In the genomic region with DNA sequence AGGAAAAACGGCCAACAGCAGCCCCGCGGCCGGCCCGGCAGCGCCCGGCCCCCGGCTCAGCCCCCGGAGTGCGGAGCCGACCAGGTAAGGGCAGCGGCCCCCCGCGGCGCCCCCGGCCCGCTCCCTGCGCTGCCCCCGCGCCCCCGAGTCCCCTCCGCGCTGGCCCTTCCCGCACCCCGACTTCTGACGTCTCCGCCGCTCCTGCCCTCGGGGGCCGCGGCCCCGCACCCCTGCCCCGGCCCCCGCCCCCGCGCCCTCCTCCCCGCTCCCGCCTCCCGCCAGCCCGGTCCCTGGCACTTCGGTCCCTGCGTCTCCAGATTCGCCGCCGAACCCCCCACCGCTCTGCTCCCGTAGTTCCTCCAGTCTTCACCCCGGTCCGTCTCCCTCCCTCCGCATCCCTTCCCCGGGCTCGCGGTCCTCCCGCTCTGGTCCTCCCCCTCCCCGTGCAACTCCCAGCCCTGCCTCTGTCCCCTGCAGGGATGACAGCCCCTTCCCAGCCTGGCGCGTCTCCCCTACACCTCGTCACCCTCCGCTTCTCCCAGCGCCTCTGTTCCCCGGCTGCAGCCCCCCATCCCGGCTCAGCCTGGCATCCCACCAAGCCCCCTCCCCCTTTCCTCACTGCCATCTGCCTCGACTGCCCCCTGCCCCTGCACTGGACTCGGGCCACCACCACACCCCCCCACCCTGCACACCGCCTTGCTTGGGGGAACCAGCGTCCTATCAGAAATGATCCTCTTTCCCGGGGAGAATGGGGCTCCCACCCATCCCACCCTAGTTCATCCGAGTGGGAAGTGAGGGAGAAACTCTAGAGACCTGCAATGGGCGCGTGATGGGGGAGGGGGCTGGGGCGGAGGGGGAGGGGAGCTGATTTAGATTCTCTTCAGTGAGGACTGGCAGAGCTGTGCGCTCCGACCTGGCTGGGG, we compare ENCODE assay signal across 9 cellular contexts. TPM values are rescaled to one million over a fixed set of nuclear protein-coding genes. Genes with fewer than 3 reads are reported as not detected.
DNase-seq lines count a peak whose midpoint lies in the region; ATAC-seq and TF ChIP-seq lines count a peak whose summit lies in the region.
"Had no signal": no experiment of that assay in that cellular context is flagged by ENCODE, and none has a peak within 500 bp of the region (broad histone marks: within the 10 kb centered on the region; RNA-seq: fewer than 3 reads in every experiment).

No MANE protein-coding gene starts in this region.

- peak overlapping the region; percentile 19 to 48 for H3K4me3 ChIP-seq in right atrium auricular region
- peak overlapping the region; percentile 19 for H3K4me3 ChIP-seq in mesodermal cell (ENCODE audit: extremely low read depth, insufficient read depth, low read length, poor library complexity, severe bottlenecking)
- H3K4me3 ChIP-seq in vagina, result peak overlapping the region; percentile 38 to 65

- H3K27ac ChIP-seq in right atrium auricular region, result no peak overlapping the region
- no peak overlapping the region for H3K27ac ChIP-seq in mesodermal cell (ENCODE audit: low read depth, low read length, severe bottlenecking)
- no peak overlapping the region for H3K27ac ChIP-seq in vagina

- H3K9me3 Mint-ChIP-seq in brain, result peaks cover 0 to 3% (median 0%) of the 10 kb centered on the region in 5 experiments

- no peaks in the 10 kb centered on the region for H3K36me3 Mint-ChIP-seq in brain

- H3K9me3 ChIP-seq in right atrium auricular region, result no peaks in the 10 kb centered on the region
- H3K9me3 ChIP-seq in mesodermal cell (ENCODE audit: control insufficient read depth, low read length), result no peaks in the 10 kb centered on the region
- H3K9me3 ChIP-seq in vagina, result no peaks in the 10 kb centered on the region

- H3K27me3 Mint-ChIP-seq in brain, result peaks cover 21% of the 10 kb centered on the region

- intact Hi-C loops in left cardiac atrium (cut with DNase I), result loop anchor here (1.0 to 10.0 kb wide), 6 partner anchors 170 to 603 kb away; no protein-coding TSS in a partner anchor
- intact Hi-C loops in vagina (cut with DNase I), result loop anchor here (5.0 to 10.0 kb wide), 3 partner anchors 175 to 683 kb away; no protein-coding TSS in a partner anchor

- peak overlapping the region; percentile 71 to 82 (median 78) for H3K4me3 Mint-ChIP-seq in brain

- H3K27me3 ChIP-seq in right atrium auricular region, result no peaks in the 10 kb centered on the region
- no peaks in the 10 kb centered on the region for H3K27me3 ChIP-seq in vagina

- DNase-seq in right atrium auricular region (ENCODE audit: low spot score) (no peak), left cardiac atrium (no peak), vagina (ENCODE audit: extremely low spot score in 2 of 2) (no peak), activated T-cell treated with anti-CD3 and anti-CD28 coated beads for 4 hours (no peak), LoVo (ENCODE audit: low spot score) (no peak)

- TF ChIP-seq CTCF in right atrium auricular region (IDR thresholded peaks at IDR 0.05) (no peak), brain (conservative IDR thresholded peaks at IDR 0.05) (no peak), vagina (IDR thresholded peaks at IDR 0.05) (no peak)

- H3K27ac Mint-ChIP-seq in brain, result peak overlapping the region in 1 of 5 experiments; percentile 72

- no peak for TF ChIP-seq POLR2A in vagina (IDR thresholded peaks at IDR 0.05)

- no peak for ATAC-seq in left cardiac atrium
- ATAC-seq in HG03521 (IDR thresholded peaks at IDR 0.05; ENCODE audit: unreplicated experiment), result no peak

- H3K36me3 ChIP-seq in right atrium auricular region (no peaks in the 10 kb centered on the region), mesodermal cell (ENCODE audit: control insufficient read depth, insufficient read depth, low read length) (no peaks in the 10 kb centered on the region), vagina (no peaks in the 10 kb centered on the region)

- 3 to 11% methylated on average over 21 to 36 of the region's 73 CpGs for WGBS in mesodermal cell (ENCODE audit: insufficient coverage in 2 of 2), 2 experiments

- H3K4me1 ChIP-seq in right atrium auricular region, result peaks cover 0 to 9% of the 10 kb centered on the region in 2 donors
- H3K4me1 ChIP-seq in mesodermal cell (ENCODE audit: control insufficient read depth, insufficient read depth, low read length, poor library complexity, severe bottlenecking), result peaks cover 4% of the 10 kb centered on the region
- H3K4me1 ChIP-seq in vagina, result peaks cover 4% of the 10 kb centered on the region

- peaks cover 41% of the 10 kb centered on the region for H3K4me1 Mint-ChIP-seq in brain

RNA-seq across cellular contexts. Expression of a gene that starts 0.5 kb away (rescaled TPM):
- total RNA-seq in right atrium auricular region, result under 1 TPM; 0.04 to 0.30 TPM
- total RNA-seq in left cardiac atrium, result under 1 TPM; 0.35 to 0.55 TPM
- polyA plus RNA-seq in brain (ENCODE audit: insufficient read depth, low read depth, low replicate concordance), result 2.4 TPM
- polyA plus RNA-seq in mesodermal cell (2013, experiment 1 of 2), result 0.88 TPM
- 0.61 TPM for polyA plus RNA-seq in mesodermal cell (2013, experiment 2 of 2)
- 0.25 TPM for total RNA-seq in vagina
- total RNA-seq: dermis microvascular lymphatic vessel endothelial cell had no signal
